13 cellular contexts compared by ENCODE assay signal in genomic region chr1:91889717-91890459, GRCh38. TPM values are rescaled to one million over a fixed set of nuclear protein-coding genes. Genes with fewer than 3 reads are reported as not detected.
DNase-seq lines count a peak whose midpoint lies in the region; ATAC-seq, FAIRE-seq and TF ChIP-seq lines count a peak whose summit lies in the region.
"Had no signal": no experiment of that assay in that cellular context is flagged by ENCODE, and none has a peak within 500 bp of the region (broad histone marks: within the 10 kb centered on the region; RNA-seq: fewer than 3 reads in every experiment).

No MANE protein-coding gene starts in this region.

- H4K20me1 ChIP-seq in HepG2 (ENCODE audit: insufficient read depth, low read length) (no peaks in the 10 kb centered on the region), neural progenitor cell (ENCODE audit: low read depth) (peaks cover 2% of the 10 kb centered on the region), OCI-LY7 (ENCODE audit: insufficient read depth, low read length) (no peaks in the 10 kb centered on the region)

- no peak overlapping the region for H3K4me3 ChIP-seq in CD4-positive, alpha-beta memory T cell (ENCODE audit: low read length in 2 of 2)
- H3K4me3 ChIP-seq in cardiac fibroblast (replicated peaks in 1 of 2; ENCODE audit: low read depth in 2 of 2, low read length in 2 of 2), result no peak overlapping the region
- H3K4me3 ChIP-seq in HepG2 (replicated peaks in 1 of 3; ENCODE audit: insufficient read depth in 1 of 3, low read depth in 2 of 3, low read length in 3 of 3), result no peak overlapping the region
- H3K4me3 ChIP-seq in neural progenitor cell, result no peak overlapping the region
- no peak overlapping the region for H3K4me3 ChIP-seq in brain microvascular endothelial cell (ENCODE audit: low read depth, low read length)
- H3K4me3 ChIP-seq in OCI-LY7 (ENCODE audit: low read depth, low read length, poor library complexity, severe bottlenecking), result no peak overlapping the region

- H3K9ac ChIP-seq in HepG2 (ENCODE audit: insufficient read depth, low read depth, low read length), result no peak overlapping the region
- H3K9ac ChIP-seq in neural progenitor cell, result no peak overlapping the region

- H3F3A ChIP-seq in neural progenitor cell (ENCODE audit: low read depth), result peaks cover 2% of the 10 kb centered on the region

- no peaks in the 10 kb centered on the region for H3K27me3 Mint-ChIP-seq in CD4-positive, alpha-beta memory T cell
- peaks cover 10% of the 10 kb centered on the region for H3K27me3 Mint-ChIP-seq in neural progenitor cell (ENCODE audit: insufficient read depth, low read depth)

- peaks cover 14% of the 10 kb centered on the region for H3K79me2 ChIP-seq in HepG2 (ENCODE audit: insufficient read depth, low read length)
- H3K79me2 ChIP-seq in neural progenitor cell (ENCODE audit: low read depth), result peaks cover 5% of the 10 kb centered on the region
- no peaks in the 10 kb centered on the region for H3K79me2 ChIP-seq in OCI-LY7 (ENCODE audit: insufficient read depth, low read depth, low read length)

- no peak for TF ChIP-seq CTCF in cardiac fibroblast (IDR thresholded peaks at IDR 0.05; ENCODE audit: low read depth, low read length)
- no peak for TF ChIP-seq CTCF in HepG2 (CRISPR knock-in tag; IDR thresholded peaks at IDR 0.05)
- no peak for TF ChIP-seq CTCF in neural progenitor cell (IDR thresholded peaks at IDR 0.05)
- no peak for TF ChIP-seq CTCF in brain microvascular endothelial cell (IDR thresholded peaks at IDR 0.05; ENCODE audit: low read depth, low read length, missing control alignments)
- no peak for TF ChIP-seq CTCF in OCI-LY7 (conservative IDR thresholded peaks at IDR 0.05; ENCODE audit: low read length)

- H3K4me2 ChIP-seq in HepG2 (ENCODE audit: low read depth, low read length), result no peak overlapping the region
- no peak overlapping the region for H3K4me2 ChIP-seq in neural progenitor cell
- H3K4me2 ChIP-seq in OCI-LY7 (ENCODE audit: low read length), result no peak overlapping the region

- peak overlapping the region in 6 of 7 donors; percentile 16 to 74 (median 46) for H3K27ac Mint-ChIP-seq in CD4-positive, alpha-beta memory T cell
- no peak overlapping the region for H3K27ac Mint-ChIP-seq in neural progenitor cell
- H3K27ac Mint-ChIP-seq: activated naive CD4-positive, alpha-beta T cell treated with anti-CD3 and anti-CD28 coated beads for 36 hours; dendritic cell treated with granulocyte-macrophage colony-stimulating factor and Interleukin-4, amounts not matched to agents 40 ng/mL and 50 ng/mL, for 4 days had no signal

- in situ Hi-C loops in HepG2 (cut with HindIII; ENCODE audit: extremely low pct_ligation_motif_present, low pct_unique_long_range_greater_than_20kb), result no loop called here
- in situ Hi-C loops in brain microvascular endothelial cell (cut with HindIII; ENCODE audit: low pct_ligation_motif_present, low sequenced_read_pairs), result no loop called here

- no peaks in the 10 kb centered on the region for H3K9me2 ChIP-seq in OCI-LY7 (ENCODE audit: insufficient read depth, low read length)

- CTCF ChIA-PET in CD4-positive, alpha-beta memory T cell (lab: Charles Lee; ENCODE audit: partially characterized antibody), result interaction anchor here (0.9 to 2.1 kb wide), 5 partner anchors 36 to 608 kb away, joined by 3 to 8 read pairs (median 4); no protein-coding TSS in a partner anchor
- CTCF ChIA-PET in HepG2 (lab: Yijun Ruan, JAX; ENCODE audit: low intra/inter-chr PET ratio, low total read pairs) (no interaction called here), OCI-LY7 (lab: Charles Lee; ENCODE audit: unreplicated experiment) (no interaction called here)

- H3K4me1 Mint-ChIP-seq in CD4-positive, alpha-beta memory T cell, result peaks cover 16 to 38% (median 25%) of the 10 kb centered on the region in 4 donors
- peaks cover 19% of the 10 kb centered on the region for H3K4me1 Mint-ChIP-seq in neural progenitor cell

- H2AFZ ChIP-seq in HepG2 (ENCODE audit: low read length) (no peak overlapping the region), neural progenitor cell (replicated peaks) (no peak overlapping the region), OCI-LY7 (ENCODE audit: low read length) (no peak overlapping the region)

- TF ChIP-seq EP300 in HepG2 (IDR thresholded peaks at IDR 0.05; ENCODE audit: low read depth in 2 of 2, low read length in 2 of 2) (no peak), HepG2 (CRISPR knock-in tag; IDR thresholded peaks at IDR 0.05; ENCODE audit: borderline replicate concordance) (no peak)

- BruUV-seq in HepG2 (replicated peaks; lab: Mats Ljungman, UMichigan), result no TSS peak
- BruUV-seq in OCI-LY7 (replicated peaks; lab: Mats Ljungman, UMichigan), result no TSS peak

- no peaks in the 10 kb centered on the region for H3K9me3 Mint-ChIP-seq in CD4-positive, alpha-beta memory T cell
- peaks cover under 1% of the 10 kb centered on the region for H3K9me3 Mint-ChIP-seq in neural progenitor cell
- H3K9me3 Mint-ChIP-seq: activated naive CD4-positive, alpha-beta T cell treated with anti-CD3 and anti-CD28 coated beads for 36 hours; dendritic cell treated with granulocyte-macrophage colony-stimulating factor and Interleukin-4, amounts not matched to agents 40 ng/mL and 50 ng/mL, for 4 days had no signal

- H3K36me3 ChIP-seq in CD4-positive, alpha-beta memory T cell (ENCODE audit: insufficient read depth, low read length), result no peaks in the 10 kb centered on the region
- H3K36me3 ChIP-seq in HepG2 (replicated peaks in 1 of 2; ENCODE audit: control insufficient read depth in 1 of 2, insufficient read depth in 2 of 2, low read length in 2 of 2), result no peaks in the 10 kb centered on the region
- H3K36me3 ChIP-seq in neural progenitor cell, result no peaks in the 10 kb centered on the region
- no peaks in the 10 kb centered on the region for H3K36me3 ChIP-seq in brain microvascular endothelial cell (replicated peaks)
- H3K36me3 ChIP-seq in OCI-LY7 (ENCODE audit: insufficient read depth, low read length), result no peaks in the 10 kb centered on the region

- peaks cover 0 to 9% of the 10 kb centered on the region in 2 donors for H3K36me3 Mint-ChIP-seq in CD4-positive, alpha-beta memory T cell
- H3K36me3 Mint-ChIP-seq in neural progenitor cell, result no peaks in the 10 kb centered on the region

- peaks cover 21% of the 10 kb centered on the region for H3K4me1 ChIP-seq in CD4-positive, alpha-beta memory T cell (ENCODE audit: insufficient read depth, low read length)
- H3K4me1 ChIP-seq in HepG2 (ENCODE audit: insufficient read depth, low read length), result peaks cover 46% of the 10 kb centered on the region
- H3K4me1 ChIP-seq in neural progenitor cell, result peaks cover 11% of the 10 kb centered on the region
- no peaks in the 10 kb centered on the region for H3K4me1 ChIP-seq in OCI-LY7 (ENCODE audit: insufficient read depth, low read length, poor library complexity, severe bottlenecking)

- H3K9me3 ChIP-seq in CD4-positive, alpha-beta memory T cell (ENCODE audit: control insufficient read depth in 1 of 2, low read length in 2 of 2), result no peaks in the 10 kb centered on the region
- H3K9me3 ChIP-seq in HepG2 (ENCODE audit: low read length) (no peaks in the 10 kb centered on the region), neural progenitor cell (ENCODE audit: low read depth) (no peaks in the 10 kb centered on the region), OCI-LY7 (ENCODE audit: low read length) (no peaks in the 10 kb centered on the region)

- FAIRE-seq in HepG2 (lab: Jason Lieb, UNC), result no peak
- FAIRE-seq: GM19239 had no signal

- no peak for ATAC-seq in HepG2

- intact Hi-C loops in CD4-positive, alpha-beta memory T cell (cut with micrococcal nuclease), result no loop called here
- intact Hi-C loops in HepG2 (cut with micrococcal nuclease; ENCODE audit: unreplicated experiment) (loop anchor here (10.0 kb wide), 1 partner anchor 125 kb away; no protein-coding TSS in a partner anchor), OCI-LY7 (cut with micrococcal nuclease; ENCODE audit: unreplicated experiment) (no loop called here)

- H3K4me3 Mint-ChIP-seq in CD4-positive, alpha-beta memory T cell, result peak overlapping the region in 4 of 8 donors; percentile 12 to 33 (median 27)
- no peak overlapping the region for H3K4me3 Mint-ChIP-seq in neural progenitor cell
- H3K4me3 Mint-ChIP-seq: activated naive CD4-positive, alpha-beta T cell treated with anti-CD3 and anti-CD28 coated beads for 36 hours; dendritic cell treated with granulocyte-macrophage colony-stimulating factor and Interleukin-4, amounts not matched to agents 40 ng/mL and 50 ng/mL, for 4 days had no signal

- TF ChIP-seq POLR2A in HepG2 (IDR thresholded peaks at IDR 0.05; ENCODE audit: insufficient read depth in 1 of 2, low read depth in 2 of 2, low read length in 2 of 2), result no peak

- no peak overlapping the region for H3K27ac ChIP-seq in CD4-positive, alpha-beta memory T cell (ENCODE audit: low read depth, low read length)
- H3K27ac ChIP-seq in HepG2 (ENCODE audit: extremely low read length, insufficient read depth, low read length) (no peak overlapping the region), neural progenitor cell (no peak overlapping the region), brain microvascular endothelial cell (no peak overlapping the region), OCI-LY7 (ENCODE audit: low read depth, low read length, poor library complexity, severe bottlenecking) (no peak overlapping the region)

- peak in 4 of 5 donors; percentile 36 to 68 (median 48) for DNase-seq in CD4-positive, alpha-beta memory T cell
- DNase-seq in HT-29 (ENCODE audit: low spot score), result peak; percentile 71
- peak; percentile 34 to 57 for DNase-seq in cardiac fibroblast (ENCODE audit: low read depth in 2 of 2)
- peak; percentile 32 for DNase-seq in HepG2 (ENCODE audit: low spot score)
- no peak for DNase-seq in MV-4-11 (lab: John Stamatoyannopoulos, UW)
- DNase-seq in neural progenitor cell (ENCODE audit: low spot score), result no peak
- DNase-seq in brain microvascular endothelial cell, result no peak
- DNase-seq in OCI-LY7 (ENCODE audit: low spot score), result no peak
- DNase-seq: activated naive CD4-positive, alpha-beta T cell treated with anti-CD3 and anti-CD28 coated beads for 36 hours; NCI-H69 had no signal

- H3K27me3 ChIP-seq in CD4-positive, alpha-beta memory T cell (ENCODE audit: insufficient read depth, low read length), result no peaks in the 10 kb centered on the region
- peaks cover 0 to 2% of the 10 kb centered on the region in 2 experiments; a peak in 1 of 5 replicates for H3K27me3 ChIP-seq in HepG2 (ENCODE audit: control insufficient read depth in 1 of 2, insufficient read depth in 2 of 2, low read length in 2 of 2)
- H3K27me3 ChIP-seq in neural progenitor cell, result peaks cover 24% of the 10 kb centered on the region
- H3K27me3 ChIP-seq in brain microvascular endothelial cell (replicated peaks), result no peaks in the 10 kb centered on the region

- 88% methylated on average over 5 of the region's 5 CpGs for WGBS in HepG2 (ENCODE audit: low lambda C conversion rate)

- no peak for TF ChIP-seq RAD21 in HepG2 (CRISPR knock-in tag; IDR thresholded peaks at IDR 0.05)

- POLR2A ChIA-PET in CD4-positive, alpha-beta memory T cell (lab: Charles Lee; ENCODE audit: partially characterized antibody), result interaction anchor here (0.7 to 1.4 kb wide), 2 partner anchors 9 to 388 kb away, joined by 3 read pairs; no protein-coding TSS in a partner anchor
- POLR2A ChIA-PET in HepG2 (lab: Yijun Ruan, JAX) (no interaction called here), OCI-LY7 (lab: Charles Lee) (interaction anchor here (0.8 kb wide), 1 partner anchor 283 kb away, joined by 3 read pairs; no protein-coding TSS in a partner anchor)

RNA-seq across cellular contexts. Expression of gene TGFBR3, which starts 3.9 kb away (rescaled TPM):
- 10 to 100 TPM; 44.4 to 47.3 TPM for total RNA-seq in CD4-positive, alpha-beta memory T cell
- 10 to 100 TPM; 34.5 to 40.2 TPM for polyA plus RNA-seq in CD4-positive, alpha-beta memory T cell
- total RNA-seq in HT-29 (2014; rRNA removed; shearing (Covaris generic)), result 4.3 and 7.1 TPM in 2 replicates
- total RNA-seq in HepG2 (2016; rRNA removed; fragmentation: Illumina TruSeq; extraction: Trizol) (44.8 and 76.5 TPM in 2 replicates), neural progenitor cell (ENCODE audit: low replicate concordance) (9.0 and 11.8 TPM in 2 replicates), OCI-LY7 (2022) (not detected in 2 replicates)
- 8.1 TPM in 2 replicates for total RNA-seq in HepG2 (2016; cell fraction: cytosol; rRNA removed; fragmentation: Illumina TruSeq; extraction: Trizol; ENCODE audit: low read depth)
- total RNA-seq in HepG2 (2016; cell fraction: insoluble cytoplasmic fraction; rRNA removed; fragmentation: Illumina TruSeq; extraction: Trizol), result 37.2 and 78.5 TPM in 2 replicates
- total RNA-seq in HepG2 (2016; cell fraction: membrane; rRNA removed; fragmentation: Illumina TruSeq; extraction: Trizol), result 23.2 and 23.6 TPM in 2 replicates
- 92.0 and 99.3 TPM in 2 replicates for total RNA-seq in HepG2 (2016; cell fraction: nucleus; rRNA removed; fragmentation: Illumina TruSeq; extraction: Trizol)
- 146 and 195 TPM in 2 replicates for polyA plus RNA-seq in HepG2 (2011; rRNA removed)
- polyA plus RNA-seq in HepG2 (2011; cell fraction: cytosol; rRNA removed), result 160 and 165 TPM in 2 replicates
- 88.3 and 110 TPM in 2 replicates for polyA plus RNA-seq in HepG2 (2011; cell fraction: nucleus; rRNA removed)
- 94.7 and 114 TPM in 2 replicates for polyA plus RNA-seq in HepG2 (2012)
- 1.5 and 1.6 TPM in 2 replicates for polyA plus RNA-seq in HepG2 (2016; cell fraction: cytosol; fragmentation: Illumina TruSeq; extraction: Trizol; ENCODE audit: low read depth)
- 26.7 and 28.7 TPM in 2 replicates for polyA plus RNA-seq in HepG2 (2016; cell fraction: insoluble cytoplasmic fraction; fragmentation: Illumina TruSeq; extraction: Trizol; ENCODE audit: low read depth)
- 5.7 and 6.6 TPM in 2 replicates for polyA plus RNA-seq in HepG2 (2016; cell fraction: membrane; fragmentation: Illumina TruSeq; extraction: Trizol; ENCODE audit: low read depth)
- 66.6 and 67.2 TPM in 2 replicates for polyA plus RNA-seq in HepG2 (2016; cell fraction: nucleus; fragmentation: Illumina TruSeq; extraction: Trizol; ENCODE audit: insufficient read depth, low read depth)
- polyA minus RNA-seq in HepG2 (2011; rRNA and poly(A)+ RNA removed; ENCODE audit: low replicate concordance), result 82.3 and 729 TPM in 2 replicates
- polyA minus RNA-seq in HepG2 (2011; cell fraction: cytosol; rRNA and poly(A)+ RNA removed), result 295 and 307 TPM in 2 replicates
- polyA minus RNA-seq in HepG2 (2011; cell fraction: nucleus; rRNA and poly(A)+ RNA removed), result 324 and 354 TPM in 2 replicates
- total RNA-seq in OCI-LY7 (2014; rRNA removed; shearing (Covaris generic)), result not detected in 2 replicates

RNA-seq across cellular contexts. Expression of gene BRDT, which starts 59.3 kb away (rescaled TPM):
- total RNA-seq in CD4-positive, alpha-beta memory T cell, result under 1 TPM in 1 of 2 experiments, not detected in 1; 0.44 TPM
- polyA plus RNA-seq in CD4-positive, alpha-beta memory T cell, result not detected
- total RNA-seq in HT-29 (2014; rRNA removed; shearing (Covaris generic)), result not detected in 2 replicates
- not detected in 2 replicates for total RNA-seq in HepG2 (2016; rRNA removed; fragmentation: Illumina TruSeq; extraction: Trizol)
- not detected in 2 replicates for total RNA-seq in HepG2 (2016; cell fraction: cytosol; rRNA removed; fragmentation: Illumina TruSeq; extraction: Trizol; ENCODE audit: low read depth)
- not detected in 2 replicates for total RNA-seq in HepG2 (2016; cell fraction: insoluble cytoplasmic fraction; rRNA removed; fragmentation: Illumina TruSeq; extraction: Trizol)
- total RNA-seq in HepG2 (2016; cell fraction: membrane; rRNA removed; fragmentation: Illumina TruSeq; extraction: Trizol), result not detected in 2 replicates
- total RNA-seq in HepG2 (2016; cell fraction: nucleus; rRNA removed; fragmentation: Illumina TruSeq; extraction: Trizol), result not detected in 2 replicates
- polyA plus RNA-seq in HepG2 (2011; rRNA removed), result not detected in 2 replicates
- not detected in 2 replicates for polyA plus RNA-seq in HepG2 (2011; cell fraction: cytosol; rRNA removed)
- not detected in 2 replicates for polyA plus RNA-seq in HepG2 (2011; cell fraction: nucleus; rRNA removed)
- not detected in 2 replicates for polyA plus RNA-seq in HepG2 (2012)
- polyA plus RNA-seq in HepG2 (2016; cell fraction: cytosol; fragmentation: Illumina TruSeq; extraction: Trizol; ENCODE audit: low read depth), result not detected in 2 replicates
- not detected in 2 replicates for polyA plus RNA-seq in HepG2 (2016; cell fraction: insoluble cytoplasmic fraction; fragmentation: Illumina TruSeq; extraction: Trizol; ENCODE audit: low read depth)
- not detected in 2 replicates for polyA plus RNA-seq in HepG2 (2016; cell fraction: membrane; fragmentation: Illumina TruSeq; extraction: Trizol; ENCODE audit: low read depth)
- polyA plus RNA-seq in HepG2 (2016; cell fraction: nucleus; fragmentation: Illumina TruSeq; extraction: Trizol; ENCODE audit: insufficient read depth, low read depth), result not detected in 2 replicates
- not detected in 2 replicates for polyA minus RNA-seq in HepG2 (2011; rRNA and poly(A)+ RNA removed; ENCODE audit: low replicate concordance)
- not detected in 2 replicates for polyA minus RNA-seq in HepG2 (2011; cell fraction: cytosol; rRNA and poly(A)+ RNA removed)
- polyA minus RNA-seq in HepG2 (2011; cell fraction: nucleus; rRNA and poly(A)+ RNA removed), result not detected in 2 replicates
- total RNA-seq in neural progenitor cell (ENCODE audit: low replicate concordance), result not detected in 2 replicates
- not detected in 2 replicates for total RNA-seq in OCI-LY7 (2014; rRNA removed; shearing (Covaris generic))
- total RNA-seq in OCI-LY7 (2022), result not detected in 2 replicates
- total RNA-seq: activated naive CD4-positive, alpha-beta T cell treated with anti-CD3 and anti-CD28 coated beads for 36 hours; skeletal muscle tissue had no signal

Comparison
In these comparisons a context has a peak if more than half of its experiments do, and no peak if none do; other contexts are left out.
1. DNase-seq: peak in CD4-positive, alpha-beta memory T cell (4 of 5), HT-29 (single experiment), cardiac fibroblast (2 of 2) and HepG2 (single experiment); none in MV-4-11 (single experiment), neural progenitor cell (single experiment), brain microvascular endothelial cell (single experiment) and OCI-LY7 (single experiment).